Comparison of ENCODE assay signal across 12 cellular contexts in the genomic region with DNA sequence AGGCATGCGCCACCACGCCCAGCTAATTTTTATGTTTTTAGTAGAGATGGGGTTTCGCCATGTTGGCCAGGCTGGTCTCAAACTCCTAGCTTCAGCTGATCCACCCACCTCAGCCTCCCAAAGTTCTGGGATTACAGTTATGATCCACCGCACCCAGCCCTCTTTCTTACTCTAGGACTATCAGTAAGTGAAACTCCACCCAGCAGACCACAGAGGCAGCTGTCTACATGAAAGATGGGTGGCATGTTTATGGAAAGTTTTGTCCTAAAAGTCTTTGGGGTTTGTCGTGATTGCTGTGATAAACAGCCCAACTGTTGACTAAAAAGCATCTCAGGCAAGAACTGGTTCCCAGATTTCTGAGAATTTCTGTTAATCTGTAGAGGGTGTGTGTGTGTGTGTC. TPM values are rescaled to one million over a fixed set of nuclear protein-coding genes. Genes with fewer than 3 reads are reported as not detected.
A peak's percentile ranks its signal among the peaks of the same experiment; 100 is the strongest.
DNase-seq lines count a peak whose midpoint lies in the region; ATAC-seq, FAIRE-seq and TF ChIP-seq lines count a peak whose summit lies in the region.
"Had no signal": no experiment of that assay in that cellular context is flagged by ENCODE, and none has a peak within 500 bp of the region (broad histone marks: within the 10 kb centered on the region; RNA-seq: fewer than 3 reads in every experiment).

No MANE protein-coding gene starts in this region.

- in situ Hi-C loops in GM12878 (cut with MboI): no loop called here

- no peak for ATAC-seq in CD4-positive, CD25-positive, alpha-beta regulatory T cell (ENCODE audit: low read depth in 2 of 2)
- ATAC-seq in GM12878: peak; percentile 5; the same call in 1 of the 3 replicates

- no peaks in the 10 kb centered on the region for H3K9me2 ChIP-seq in PC-9 (ENCODE audit: insufficient read depth)

- no peak overlapping the region for H2AFZ ChIP-seq in KMS-11 (ENCODE audit: low read depth)
- no peak overlapping the region for H2AFZ ChIP-seq in GM12878 (ENCODE audit: control insufficient read depth, low read depth, low read length)
- H2AFZ ChIP-seq in osteoblast (ENCODE audit: low read length): no peak overlapping the region
- no peak overlapping the region for H2AFZ ChIP-seq in PC-9

- H3K9me3 Mint-ChIP-seq in CD4-positive, CD25-positive, alpha-beta regulatory T cell: no peaks in the 10 kb centered on the region
- no peaks in the 10 kb centered on the region for H3K9me3 Mint-ChIP-seq in osteocyte (ENCODE audit: unreplicated experiment)

- FAIRE-seq in GM12878 (lab: Jason Lieb, UNC): no peak
- FAIRE-seq: endometrium, keratinocyte had no signal

- H3K9ac ChIP-seq in KMS-11 (peak overlapping the region; percentile 25; the same call in 1 of the 2 replicates), GM12878 (ENCODE audit: control insufficient read depth, insufficient read depth, low read length) (peak overlapping the region; percentile 40)

- no peaks in the 10 kb centered on the region for H3K27me3 ChIP-seq in CD4-positive, CD25-positive, alpha-beta regulatory T cell (ENCODE audit: control insufficient read depth, insufficient read depth, low read length)
- H3K27me3 ChIP-seq in KMS-11 (ENCODE audit: insufficient read depth, low read depth) (no peaks in the 10 kb centered on the region), GM12878 (replicated peaks in 1 of 2; ENCODE audit: control insufficient read depth in 2 of 2, insufficient read depth in 2 of 2, low read length in 1 of 2) (no peaks in the 10 kb centered on the region), osteoblast (ENCODE audit: insufficient read depth, low read length) (no peaks in the 10 kb centered on the region), PC-9 (ENCODE audit: insufficient read depth, low read depth) (no peaks in the 10 kb centered on the region)

- H3K9me3 ChIP-seq in CD4-positive, CD25-positive, alpha-beta regulatory T cell (ENCODE audit: control insufficient read depth in 2 of 2, low read length in 2 of 2): no peaks in the 10 kb centered on the region
- H3K9me3 ChIP-seq in GM12878 (replicated peaks; ENCODE audit: control insufficient read depth, insufficient read depth, low read length) (no peaks in the 10 kb centered on the region), osteoblast (ENCODE audit: low read depth, low read length) (no peaks in the 10 kb centered on the region), PC-9 (ENCODE audit: insufficient read depth, low read depth) (no peaks in the 10 kb centered on the region)

- H3K27ac ChIP-seq in CD4-positive, CD25-positive, alpha-beta regulatory T cell (ENCODE audit: insufficient read depth, low read length, poor library complexity, severe bottlenecking): peak overlapping the region; percentile 92
- H3K27ac ChIP-seq in KMS-11 (peak overlapping the region; percentile 78), GM12878 (ENCODE audit: control insufficient read depth, insufficient read depth) (peak overlapping the region; percentile 53), osteoblast (ENCODE audit: low read depth, low read length) (no peak overlapping the region), PC-9 (no peak overlapping the region)

- peak overlapping the region; percentile 94 to 96 (median 95) for H3K27ac Mint-ChIP-seq in CD4-positive, CD25-positive, alpha-beta regulatory T cell
- peak overlapping the region; percentile 16 for H3K27ac Mint-ChIP-seq in osteocyte (ENCODE audit: unreplicated experiment)

- DNase-seq in CD4-positive, CD25-positive, alpha-beta regulatory T cell: peak in 1 of 3 donors; percentile 45
- DNase-seq in GM12878 (ENCODE audit: low read depth, low spot score) (no peak), osteocyte (ENCODE audit: extremely low spot score, unreplicated experiment) (no peak), NCI-H2081 (lab: John Stamatoyannopoulos, UW) (no peak), NCI-H345 treated with DMSO at 0.1 percent for 48 hours (lab: John Stamatoyannopoulos, UW; ENCODE audit: unreplicated experiment) (no peak), osteoblast (ENCODE audit: insufficient read length, low spot score, missing footprints) (no peak), PC-9 (no peak)
- DNase-seq: Kasumi-1 had no signal

- CTCF ChIA-PET in GM12878 (lab: Yijun Ruan, JAX) (interaction anchor here (0.8 to 1.5 kb wide), 2 partner anchors 11 to 25 kb away, joined by 3 to 5 read pairs; a partner anchor contains a TSS), PC-9 (lab: Charles Lee) (no interaction called here)

- H3K27me3 Mint-ChIP-seq in CD4-positive, CD25-positive, alpha-beta regulatory T cell: no peaks in the 10 kb centered on the region
- H3K27me3 Mint-ChIP-seq in osteocyte (ENCODE audit: unreplicated experiment): no peaks in the 10 kb centered on the region

- RAD21 ChIA-PET in GM12878 (lab: Charles Lee; ENCODE audit: unreplicated experiment): interaction anchor here (0.7 to 16.7 kb wide), 3 partner anchors 12 to 345 kb away, joined by 3 to 152 read pairs (median 78); a partner anchor contains a TSS

- TF ChIP-seq CTCF in KMS-11 (conservative IDR thresholded peaks at IDR 0.05; ENCODE audit: low read depth, low read length) (no peak), GM12878 (IDR thresholded peaks at IDR 0.05 in 2 of 3, conservative IDR thresholded peaks at IDR 0.05 in 1 of 3; ENCODE audit: control insufficient read depth in 2 of 3, extremely low read depth in 1 of 3, insufficient read depth in 1 of 3, low read depth in 3 of 3, low read length in 3 of 3) (no peak), osteocyte (IDR thresholded peaks at IDR 0.05) (no peak), osteoblast (IDR thresholded peaks at IDR 0.05; ENCODE audit: extremely low read depth, low read depth, low read length) (no peak), PC-9 (conservative IDR thresholded peaks at IDR 0.05) (no peak)

- SMC1A ChIA-PET in GM12878 (lab: Charles Lee; ENCODE audit: uncharacterized antibody, unreplicated experiment): interaction anchor here (1.3 to 19.6 kb wide), 7 partner anchors 10 to 146 kb away, joined by 3 to 234 read pairs (median 8); a partner anchor contains a TSS

- peaks cover 82% of the 10 kb centered on the region for H3K79me2 ChIP-seq in KMS-11 (ENCODE audit: insufficient read depth, low read depth)
- H3K79me2 ChIP-seq in GM12878 (ENCODE audit: control insufficient read depth, insufficient read depth, low read length): peaks cover 76% of the 10 kb centered on the region
- H3K79me2 ChIP-seq in osteoblast (ENCODE audit: insufficient read depth, low read length): peaks cover 82% of the 10 kb centered on the region
- peaks cover 23% of the 10 kb centered on the region for H3K79me2 ChIP-seq in PC-9 (ENCODE audit: low read depth)

- H3K4me1 Mint-ChIP-seq in CD4-positive, CD25-positive, alpha-beta regulatory T cell: peaks cover 48 to 93% (median 75%) of the 10 kb centered on the region in 4 donors
- peaks cover 51% of the 10 kb centered on the region for H3K4me1 Mint-ChIP-seq in osteocyte (ENCODE audit: unreplicated experiment)

- H3K4me1 ChIP-seq in CD4-positive, CD25-positive, alpha-beta regulatory T cell (ENCODE audit: control insufficient read depth, insufficient read depth, low read length, poor library complexity, severe bottlenecking): peaks cover 82% of the 10 kb centered on the region
- H3K4me1 ChIP-seq in KMS-11 (ENCODE audit: low read depth, poor library complexity, severe bottlenecking) (peaks cover 93% of the 10 kb centered on the region), GM12878 (ENCODE audit: control insufficient read depth, insufficient read depth, low read length) (peaks cover 42% of the 10 kb centered on the region), osteoblast (ENCODE audit: insufficient read depth, low read length) (peaks cover 28% of the 10 kb centered on the region), PC-9 (replicated peaks; ENCODE audit: insufficient read depth) (peaks cover 25% of the 10 kb centered on the region)

- TF ChIP-seq EP300 in GM12878 (IDR thresholded peaks at IDR 0.05; ENCODE audit: borderline replicate concordance in 1 of 2, control insufficient read depth in 1 of 2, low read depth in 2 of 2, low read length in 2 of 2): no peak

- BruUV-seq in GM12878 (replicated peaks; lab: Mats Ljungman, UMichigan) (no TSS peak), PC-9 (replicated peaks; lab: Mats Ljungman, UMichigan) (no TSS peak)

- no peaks in the 10 kb centered on the region for H4K20me1 ChIP-seq in KMS-11 (ENCODE audit: insufficient read depth)
- H4K20me1 ChIP-seq in GM12878 (ENCODE audit: control insufficient read depth, insufficient read depth): no peaks in the 10 kb centered on the region
- peaks cover 38% of the 10 kb centered on the region for H4K20me1 ChIP-seq in osteoblast (ENCODE audit: insufficient read depth, low read length)
- H4K20me1 ChIP-seq in PC-9 (ENCODE audit: insufficient read depth): no peaks in the 10 kb centered on the region

- peaks cover 35% of the 10 kb centered on the region for H3K36me3 Mint-ChIP-seq in CD4-positive, CD25-positive, alpha-beta regulatory T cell
- peaks cover 8% of the 10 kb centered on the region for H3K36me3 Mint-ChIP-seq in osteocyte (ENCODE audit: unreplicated experiment)

- H3K4me3 Mint-ChIP-seq in CD4-positive, CD25-positive, alpha-beta regulatory T cell: peak overlapping the region; percentile 71 to 90 (median 79)
- H3K4me3 Mint-ChIP-seq in osteocyte (ENCODE audit: unreplicated experiment): no peak overlapping the region

- no peak for TF ChIP-seq RAD21 in GM12878 (IDR thresholded peaks at IDR 0.05; ENCODE audit: insufficient read depth, low read depth, low read length)

- WGBS in GM12878 (ENCODE audit: insufficient coverage, insufficient replicate concordance, low lambda C conversion rate, missing lambda C conversion rate): 68% methylated on average over 5 of the region's 5 CpGs

- H3K4me2 ChIP-seq in KMS-11: peak overlapping the region; percentile 57
- H3K4me2 ChIP-seq in GM12878 (ENCODE audit: control insufficient read depth, insufficient read depth): peak overlapping the region; percentile 79
- no peak overlapping the region for H3K4me2 ChIP-seq in osteoblast (ENCODE audit: insufficient read depth, low read length)
- H3K4me2 ChIP-seq in PC-9: no peak overlapping the region

- peaks cover 20% of the 10 kb centered on the region for H3K36me3 ChIP-seq in CD4-positive, CD25-positive, alpha-beta regulatory T cell (ENCODE audit: control insufficient read depth, insufficient read depth, low read length)
- H3K36me3 ChIP-seq in KMS-11 (ENCODE audit: insufficient read depth) (no peaks in the 10 kb centered on the region), GM12878 (ENCODE audit: control insufficient read depth in 2 of 2, insufficient read depth in 2 of 2, low read length in 1 of 2) (peaks cover 0 to 14% of the 10 kb centered on the region in 2 experiments; a peak in 3 of 4 replicates), osteoblast (ENCODE audit: insufficient read depth, low read length) (peaks cover 7% of the 10 kb centered on the region), PC-9 (ENCODE audit: low read depth) (peaks cover 4% of the 10 kb centered on the region; the same call in 1 of the 2 replicates)

- intact Hi-C loops in GM12878 (cut with micrococcal nuclease; ENCODE audit: unreplicated experiment) (no loop called here), PC-9 (cut with micrococcal nuclease; ENCODE audit: unreplicated experiment) (no loop called here)

- no peak for TF ChIP-seq POLR2A in GM12878 (IDR thresholded peaks at IDR 0.05; ENCODE audit: low read depth, low read length)

- H3F3A ChIP-seq in PC-9 (ENCODE audit: insufficient read depth, low read depth): peaks cover 9% of the 10 kb centered on the region; the same call in 1 of the 2 replicates

- POLR2A ChIA-PET in GM12878 (lab: Charles Lee): interaction anchor here (1.0 to 3.3 kb wide), 3 partner anchors 11 to 43 kb away, joined by 4 to 26 read pairs (median 14); a partner anchor contains a TSS
- POLR2A ChIA-PET in PC-9 (lab: Charles Lee; ENCODE audit: unreplicated experiment): no interaction called here

- peak overlapping the region; percentile 52 for H3K4me3 ChIP-seq in CD4-positive, CD25-positive, alpha-beta regulatory T cell (ENCODE audit: low read depth, low read length)
- no peak overlapping the region for H3K4me3 ChIP-seq in KMS-11 (IDR thresholded peaks at IDR 0.05; ENCODE audit: insufficient read depth, low read depth, low read length)
- peak overlapping the region; percentile 45; the same call in 1 of the 2 replicates for H3K4me3 ChIP-seq in GM12878
- H3K4me3 ChIP-seq in osteoblast (ENCODE audit: insufficient read depth, low read length): no peak overlapping the region
- no peak overlapping the region for H3K4me3 ChIP-seq in PC-9

RNA-seq across cellular contexts. Expression of a gene that starts 10.9 kb away (rescaled TPM):
- 117 TPM for total RNA-seq in CD4-positive, CD25-positive, alpha-beta regulatory T cell
- 100 to 1,000 TPM; 527 to 578 (median 534) TPM for polyA plus RNA-seq in CD4-positive, CD25-positive, alpha-beta regulatory T cell
- total RNA-seq in GM12878 (2013; cell fraction: nucleolus; rRNA removed): 74.1 and 86.4 TPM in 2 replicates
- total RNA-seq in GM12878 (2014; rRNA removed): 95.9 and 109 TPM in 2 replicates
- 77.9 and 78.2 TPM in 2 replicates for total RNA-seq in GM12878 (2014; rRNA removed; fragmentation: Illumina TruSeq; extraction: Trizol)
- total RNA-seq in GM12878 (2021): 95.7 and 98.3 TPM in 2 replicates
- 42.4 TPM for polyA plus RNA-seq in GM12878 (2011; ENCODE audit: low read depth)
- 244 and 334 TPM in 2 replicates for polyA plus RNA-seq in GM12878 (2011; rRNA removed)
- 123 and 129 TPM in 2 replicates for polyA plus RNA-seq in GM12878 (2011; cell fraction: cytosol; rRNA removed)
- polyA plus RNA-seq in GM12878 (2011; cell fraction: nucleus; rRNA removed): 51.0 and 59.5 TPM in 2 replicates
- 62.8 and 88.5 TPM in 2 replicates for polyA plus RNA-seq in GM12878 (2012)
- 139 and 158 TPM in 2 replicates for polyA plus RNA-seq in GM12878 (2014; fragmentation: Illumina TruSeq; extraction: Trizol)
- polyA plus RNA-seq in GM12878 (2014; fragmentation: Nextera tagmentation; extraction: Ambion mirVana): 100 to 1,000 TPM; 269 to 310 TPM
- polyA plus RNA-seq in GM12878 (2014; rRNA removed): 84.1 and 95.2 TPM in 2 replicates
- polyA plus RNA-seq in GM12878 (2016; fragmentation: Nextera tagmentation; extraction: Ambion mirVana): 100 to 1,000 TPM; 156 to 162 TPM
- 134 and 166 TPM in 2 replicates for polyA minus RNA-seq in GM12878 (2011; rRNA and poly(A)+ RNA removed)
- polyA minus RNA-seq in GM12878 (2011; cell fraction: cytosol; rRNA and poly(A)+ RNA removed): 41.7 and 42.1 TPM in 2 replicates
- polyA minus RNA-seq in GM12878 (2011; cell fraction: nucleus; rRNA and poly(A)+ RNA removed): 21.5 and 32.9 TPM in 2 replicates
- total RNA-seq in osteocyte: 116 and 121 TPM in 2 replicates
- total RNA-seq in osteoblast: 91.2 and 99.9 TPM in 2 replicates
- total RNA-seq in PC-9 (2021): 35.6 and 45.7 TPM in 2 replicates

RNA-seq across cellular contexts. Expression of a gene that starts 15.5 kb away (rescaled TPM):
- 62.9 TPM for total RNA-seq in CD4-positive, CD25-positive, alpha-beta regulatory T cell
- polyA plus RNA-seq in CD4-positive, CD25-positive, alpha-beta regulatory T cell: 10 to 100 TPM; 51.9 to 75.5 (median 61.6) TPM
- total RNA-seq in GM12878 (2013; cell fraction: nucleolus; rRNA removed): 154 and 155 TPM in 2 replicates
- total RNA-seq in GM12878 (2014; rRNA removed) (77.0 and 95.8 TPM in 2 replicates), GM12878 (2014; rRNA removed; fragmentation: Illumina TruSeq; extraction: Trizol) (83.8 and 92.5 TPM in 2 replicates), GM12878 (2021) (72.5 and 73.9 TPM in 2 replicates), osteocyte (75.0 and 78.9 TPM in 2 replicates), osteoblast (77.1 and 78.1 TPM in 2 replicates), PC-9 (2021) (75.3 and 88.8 TPM in 2 replicates)
- 16.8 TPM for polyA plus RNA-seq in GM12878 (2011; ENCODE audit: low read depth)
- polyA plus RNA-seq in GM12878 (2011; rRNA removed) (116 and 190 TPM in 2 replicates), GM12878 (2014; fragmentation: Illumina TruSeq; extraction: Trizol) (103 and 139 TPM in 2 replicates), GM12878 (2014; fragmentation: Nextera tagmentation; extraction: Ambion mirVana) (100 to 1,000 TPM; 106 to 131 TPM), GM12878 (2014; rRNA removed) (64.8 and 72.9 TPM in 2 replicates), GM12878 (2016; fragmentation: Nextera tagmentation; extraction: Ambion mirVana) (100 to 1,000 TPM; 100 to 108 TPM)
- 38.9 and 49.0 TPM in 2 replicates for polyA plus RNA-seq in GM12878 (2011; cell fraction: cytosol; rRNA removed)
- polyA plus RNA-seq in GM12878 (2011; cell fraction: nucleus; rRNA removed): 102 and 104 TPM in 2 replicates
- 32.1 and 36.7 TPM in 2 replicates for polyA plus RNA-seq in GM12878 (2012)
- polyA minus RNA-seq in GM12878 (2011; rRNA and poly(A)+ RNA removed): 38.1 and 50.0 TPM in 2 replicates
- polyA minus RNA-seq in GM12878 (2011; cell fraction: cytosol; rRNA and poly(A)+ RNA removed): 21.7 and 27.0 TPM in 2 replicates
- polyA minus RNA-seq in GM12878 (2011; cell fraction: nucleus; rRNA and poly(A)+ RNA removed): 40.0 and 61.1 TPM in 2 replicates

RNA-seq across cellular contexts. Expression of a gene that starts 26.8 kb away (rescaled TPM):
- total RNA-seq in CD4-positive, CD25-positive, alpha-beta regulatory T cell: not detected
- polyA plus RNA-seq in CD4-positive, CD25-positive, alpha-beta regulatory T cell: under 1 TPM; 0.03 to 0.16 (median 0.06) TPM
- total RNA-seq in GM12878 (2013; cell fraction: nucleolus; rRNA removed): not detected in 2 replicates
- 0.06 TPM in 1 of 2 replicates, not detected in the other for total RNA-seq in GM12878 (2014; rRNA removed)
- total RNA-seq in GM12878 (2014; rRNA removed; fragmentation: Illumina TruSeq; extraction: Trizol): 0.05 and 0.09 TPM in 2 replicates
- 0.08 TPM in 1 of 2 replicates, not detected in the other for total RNA-seq in GM12878 (2021)
- polyA plus RNA-seq in GM12878 (2011; ENCODE audit: low read depth): not detected
- polyA plus RNA-seq in GM12878 (2011; rRNA removed): not detected in 2 replicates
- polyA plus RNA-seq in GM12878 (2011; cell fraction: cytosol; rRNA removed): not detected in 2 replicates
- polyA plus RNA-seq in GM12878 (2011; cell fraction: nucleus; rRNA removed): not detected in 2 replicates
- 0.03 and 0.08 TPM in 2 replicates for polyA plus RNA-seq in GM12878 (2012)
- 0.04 TPM in 1 of 2 replicates, not detected in the other for polyA plus RNA-seq in GM12878 (2014; fragmentation: Illumina TruSeq; extraction: Trizol)
- under 1 TPM; 0.11 to 0.13 TPM for polyA plus RNA-seq in GM12878 (2014; fragmentation: Nextera tagmentation; extraction: Ambion mirVana)
- 0.04 and 0.13 TPM in 2 replicates for polyA plus RNA-seq in GM12878 (2014; rRNA removed)
- polyA plus RNA-seq in GM12878 (2016; fragmentation: Nextera tagmentation; extraction: Ambion mirVana): under 1 TPM; 0.09 to 0.20 TPM
- not detected in 2 replicates for polyA minus RNA-seq in GM12878 (2011; rRNA and poly(A)+ RNA removed)
- not detected in 2 replicates for polyA minus RNA-seq in GM12878 (2011; cell fraction: cytosol; rRNA and poly(A)+ RNA removed)
- not detected in 2 replicates for polyA minus RNA-seq in GM12878 (2011; cell fraction: nucleus; rRNA and poly(A)+ RNA removed)
- not detected in 2 replicates for total RNA-seq in osteocyte
- not detected in 2 replicates for total RNA-seq in osteoblast
- not detected in 2 replicates for total RNA-seq in PC-9 (2021)
- total RNA-seq: OCI-LY7 had no signal
- polyA plus RNA-seq: keratinocyte had no signal

RNA-seq across cellular contexts. Expression of a gene that starts 43.5 kb away (rescaled TPM):
- total RNA-seq in CD4-positive, CD25-positive, alpha-beta regulatory T cell: 71.3 TPM
- polyA plus RNA-seq in CD4-positive, CD25-positive, alpha-beta regulatory T cell: 10 to 100 TPM; 32.9 to 43.5 (median 35.2) TPM
- total RNA-seq in GM12878 (2013; cell fraction: nucleolus; rRNA removed): 88.0 and 127 TPM in 2 replicates
- 15.8 and 16.5 TPM in 2 replicates for total RNA-seq in GM12878 (2014; rRNA removed)
- total RNA-seq in GM12878 (2014; rRNA removed; fragmentation: Illumina TruSeq; extraction: Trizol): 22.9 and 23.2 TPM in 2 replicates
- total RNA-seq in GM12878 (2021): 18.5 and 19.0 TPM in 2 replicates
- 8.5 TPM for polyA plus RNA-seq in GM12878 (2011; ENCODE audit: low read depth)
- 17.1 and 33.3 TPM in 2 replicates for polyA plus RNA-seq in GM12878 (2011; rRNA removed)
- polyA plus RNA-seq in GM12878 (2011; cell fraction: cytosol; rRNA removed): 6.1 and 6.8 TPM in 2 replicates
- polyA plus RNA-seq in GM12878 (2011; cell fraction: nucleus; rRNA removed): 10.8 and 21.1 TPM in 2 replicates
- polyA plus RNA-seq in GM12878 (2012): 18.8 and 25.0 TPM in 2 replicates
- polyA plus RNA-seq in GM12878 (2014; fragmentation: Illumina TruSeq; extraction: Trizol): 18.1 and 20.5 TPM in 2 replicates
- 1 to 10 TPM; 7.1 to 7.9 TPM for polyA plus RNA-seq in GM12878 (2014; fragmentation: Nextera tagmentation; extraction: Ambion mirVana)
- polyA plus RNA-seq in GM12878 (2014; rRNA removed): 13.3 and 23.8 TPM in 2 replicates
- 10 to 100 TPM; 23.4 to 24.5 TPM for polyA plus RNA-seq in GM12878 (2016; fragmentation: Nextera tagmentation; extraction: Ambion mirVana)
- 22.6 and 29.0 TPM in 2 replicates for polyA minus RNA-seq in GM12878 (2011; rRNA and poly(A)+ RNA removed)
- polyA minus RNA-seq in GM12878 (2011; cell fraction: cytosol; rRNA and poly(A)+ RNA removed): 8.6 and 10.2 TPM in 2 replicates
- 16.4 and 18.5 TPM in 2 replicates for polyA minus RNA-seq in GM12878 (2011; cell fraction: nucleus; rRNA and poly(A)+ RNA removed)
- 42.0 and 44.4 TPM in 2 replicates for total RNA-seq in osteocyte
- total RNA-seq in osteoblast: 44.5 and 45.6 TPM in 2 replicates
- total RNA-seq in PC-9 (2021): 34.5 and 35.5 TPM in 2 replicates

Comparison
In these comparisons a context has a peak if more than half of its experiments do, and no peak if none do; other contexts are left out.
1. H3K27ac ChIP-seq: peak in CD4-positive, CD25-positive, alpha-beta regulatory T cell (single experiment), KMS-11 (single experiment) and GM12878 (single experiment); none in osteoblast (single experiment) and PC-9 (single experiment).
2. H3K4me3 ChIP-seq: peak in CD4-positive, CD25-positive, alpha-beta regulatory T cell (single experiment) and GM12878 (single experiment); none in KMS-11 (single experiment), osteoblast (single experiment) and PC-9 (single experiment).
3. H3K4me2 ChIP-seq: peak in KMS-11 (single experiment) and GM12878 (single experiment); none in osteoblast (single experiment) and PC-9 (single experiment).